8 cellular contexts compared by ENCODE assay signal in the genomic region with DNA sequence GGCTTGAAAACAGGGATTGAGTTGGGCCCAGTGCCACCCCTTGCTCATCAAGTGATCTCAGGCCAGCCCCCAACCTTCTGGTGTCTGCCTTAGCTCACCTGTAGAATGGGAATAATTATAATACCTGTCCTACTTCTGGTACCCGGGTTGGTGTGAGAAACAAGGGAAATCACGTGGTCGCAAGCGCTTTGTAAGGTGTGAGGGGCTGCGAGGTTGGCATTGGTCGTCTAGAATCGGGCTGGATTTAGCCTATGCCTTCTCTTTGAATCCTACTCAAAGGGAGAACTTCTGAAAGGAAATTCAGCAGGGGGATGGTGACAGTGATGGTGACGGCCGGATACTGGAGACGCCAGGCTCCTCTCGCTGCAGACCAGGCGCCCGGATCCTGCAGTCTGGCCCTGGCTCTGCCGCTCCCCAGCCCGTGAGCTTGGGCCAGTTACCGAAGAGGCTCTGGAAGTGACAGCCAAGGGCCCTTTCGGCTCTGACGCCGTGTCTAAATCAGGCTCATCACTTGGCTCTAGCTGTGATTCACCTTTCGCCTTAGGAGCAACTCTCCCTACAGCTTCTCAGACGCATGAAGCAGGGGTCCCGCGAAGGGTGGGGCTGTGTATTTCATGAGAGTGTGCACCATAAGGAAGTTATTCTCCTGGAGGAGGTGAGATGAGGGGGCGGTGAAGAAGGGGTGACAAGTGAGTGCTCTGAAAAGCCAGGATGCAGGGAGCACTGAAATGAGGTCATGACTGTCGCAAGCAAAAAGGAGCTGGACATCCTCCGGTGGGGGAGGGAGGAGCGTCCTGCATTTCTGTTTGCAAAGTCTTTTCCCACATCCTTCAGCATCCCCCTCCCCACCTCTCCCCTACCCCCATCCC. TPM values are rescaled to one million over a fixed set of nuclear protein-coding genes. Genes with fewer than 3 reads are reported as not detected.
A peak's percentile ranks its signal among the peaks of the same experiment; 100 is the strongest.
DNase-seq lines count a peak whose midpoint lies in the region; ATAC-seq, FAIRE-seq and TF ChIP-seq lines count a peak whose summit lies in the region.

No MANE protein-coding gene starts in this region.

- DNase-seq in IMR-90 (peak; percentile 81), MCF 10A (ENCODE audit: unreplicated experiment) (no peak), left lobe of liver (ENCODE audit: low spot score) (no peak), dermis blood vessel endothelial cell (no peak), RCC 7860 (ENCODE audit: low spot score) (no peak)
- DNase-seq in effector CD4-positive, alpha-beta T cell = no peak

- no peaks in the 10 kb centered on the region for H3K9me3 ChIP-seq in IMR-90 (ENCODE audit: control insufficient read depth, insufficient read depth, low read length)
- H3K9me3 ChIP-seq in subcutaneous abdominal adipose tissue (ENCODE audit: control insufficient read depth in 5 of 5, low read length in 5 of 5) = no peaks in the 10 kb centered on the region

- peak overlapping the region; percentile 71; the same call in 2 of the 3 replicates for H2BK15ac ChIP-seq in IMR-90 (ENCODE audit: low read depth, low read length)

- H3K36me3 ChIP-seq in IMR-90 (ENCODE audit: control insufficient read depth, insufficient read depth, low read length) (no peaks in the 10 kb centered on the region), subcutaneous abdominal adipose tissue (ENCODE audit: control insufficient read depth in 5 of 5, insufficient read depth in 5 of 5, low read length in 5 of 5) (no peaks in the 10 kb centered on the region)

- TF ChIP-seq CTCF in IMR-90 (conservative IDR thresholded peaks at IDR 0.05; ENCODE audit: low read depth, low read length) = no peak
- no peak for TF ChIP-seq CTCF in MCF 10A (IDR thresholded peaks at IDR 0.05; ENCODE audit: unreplicated experiment)

- peaks cover 12% of the 10 kb centered on the region for H3K27me3 Mint-ChIP-seq in MCF 10A (ENCODE audit: insufficient read depth, unreplicated experiment)

- H3K9me3 Mint-ChIP-seq in MCF 10A (ENCODE audit: unreplicated experiment) = no peaks in the 10 kb centered on the region

- H3K9ac ChIP-seq in IMR-90 (ENCODE audit: low read depth, low read length) = peak overlapping the region; percentile 10; the same call in 1 of the 2 replicates
- H3K9ac ChIP-seq in subcutaneous abdominal adipose tissue (ENCODE audit: low read length in 5 of 5) = no peak overlapping the region

- H3K4me1 ChIP-seq in IMR-90 (ENCODE audit: control insufficient read depth, insufficient read depth, low read length) (peaks cover 7% of the 10 kb centered on the region; the same call in 1 of the 2 replicates), subcutaneous abdominal adipose tissue (ENCODE audit: control insufficient read depth in 5 of 5, insufficient read depth in 5 of 5, low read length in 5 of 5) (peaks cover 7 to 37% (median 32%) of the 10 kb centered on the region in 5 donors)

- H2AK5ac ChIP-seq in IMR-90 (ENCODE audit: low read depth, low read length) = peak overlapping the region; percentile 70

- no peak overlapping the region for H3K14ac ChIP-seq in IMR-90 (replicated peaks; ENCODE audit: low read depth, low read length)

- no peak overlapping the region; the same call in 1 of the 2 replicates for H3K23ac ChIP-seq in IMR-90 (ENCODE audit: low read depth, low read length)

- peak overlapping the region; percentile 79 for H3K4me3 Mint-ChIP-seq in MCF 10A (ENCODE audit: unreplicated experiment)

- H2BK5ac ChIP-seq in IMR-90 (ENCODE audit: low read depth, low read length, poor library complexity, severe bottlenecking) = peak overlapping the region; percentile 9

- no peaks in the 10 kb centered on the region for H3K27me3 ChIP-seq in IMR-90 (ENCODE audit: control insufficient read depth, insufficient read depth, low read length)
- H3K27me3 ChIP-seq in subcutaneous abdominal adipose tissue (ENCODE audit: control insufficient read depth in 5 of 5, insufficient read depth in 4 of 5, low read length in 5 of 5) = peaks cover 12 to 29% (median 20%) of the 10 kb centered on the region in 5 donors

- H3K27ac ChIP-seq in IMR-90 (ENCODE audit: insufficient read depth, low read length) (peak overlapping the region; percentile 46), subcutaneous abdominal adipose tissue (ENCODE audit: low read depth, low read length) (peak overlapping the region; percentile 34)

- 14% methylated on average over 1 of the region's 27 CpGs; no CpG with 5 or more reads in 1 of the 2 experiments for WGBS in IMR-90 (ENCODE audit: extremely low coverage in 2 of 2, insufficient read length in 1 of 2), 2 experiments

- peak overlapping the region; percentile 63 for H2AFZ ChIP-seq in IMR-90 (replicated peaks; ENCODE audit: low read length, poor library complexity)

- peak overlapping the region; percentile 34 for H3K4me2 ChIP-seq in IMR-90 (ENCODE audit: low read depth, low read length)

- no TSS peak for BruUV-seq in IMR-90 (replicated peaks; lab: Mats Ljungman, UMichigan)
- no TSS peak for BruUV-seq in MCF 10A (replicated peaks; lab: Mats Ljungman, UMichigan)

- ATAC-seq in IMR-90 (ENCODE audit: low read depth) (peak; percentile 7), left lobe of liver (peak; percentile 26), GM18502 (IDR thresholded peaks at IDR 0.05; ENCODE audit: poor library complexity, unreplicated experiment) (no peak)

- 0 out of 2 replicates have a peak, but pooled peaks cover 3% of the 10 kb centered on the region for H4K20me1 ChIP-seq in IMR-90 (ENCODE audit: insufficient read depth, low read length)

- H3K4me1 Mint-ChIP-seq in MCF 10A (ENCODE audit: insufficient read depth, unreplicated experiment) = peaks cover 35% of the 10 kb centered on the region

- 0 out of 2 replicates have a peak, but pooled peaks cover 3% of the 10 kb centered on the region for H3K9me1 ChIP-seq in IMR-90 (ENCODE audit: insufficient read depth, low read length)

- peaks cover 3 to 9% of the 10 kb centered on the region in 2 experiments; a peak in 2 of 4 replicates for H3K79me1 ChIP-seq in IMR-90 (ENCODE audit: low read depth in 1 of 2, low read length in 2 of 2)

- TF ChIP-seq POLR2A in IMR-90 (IDR thresholded peaks at IDR 0.05; ENCODE audit: low read depth, low read length) = no peak

- dilution Hi-C loops in IMR-90 (cut with HindIII; ENCODE audit: low sequenced_read_pairs, unreplicated experiment) = no loop called here

- no peak overlapping the region for H3K56ac ChIP-seq in IMR-90 (ENCODE audit: extremely low read depth, insufficient read depth, low read length)

- peak overlapping the region; percentile 49 for H3K4ac ChIP-seq in IMR-90 (ENCODE audit: low read depth, low read length)

- H3K4me3 ChIP-seq in IMR-90 (ENCODE audit: insufficient read depth, low read depth, low read length) = no peak overlapping the region
- H3K4me3 ChIP-seq in subcutaneous abdominal adipose tissue (ENCODE audit: low read depth in 1 of 5, low read length in 5 of 5) = peak overlapping the region in 4 of 5 donors; percentile 36 to 48 (median 44)

- H2BK20ac ChIP-seq in IMR-90 (ENCODE audit: low read depth, low read length) = peak overlapping the region; percentile 84

- peak overlapping the region; percentile 15 to 18; a peak in 1 of 4 replicates for H4K8ac ChIP-seq in IMR-90 (ENCODE audit: low read depth in 2 of 2, low read length in 2 of 2)

- no peak overlapping the region; the same call in 1 of the 2 replicates for H4K5ac ChIP-seq in IMR-90 (ENCODE audit: low read depth, low read length)

- peak overlapping the region; percentile 62 for H2BK120ac ChIP-seq in IMR-90 (ENCODE audit: low read depth, low read length)

- FAIRE-seq in RCC 7860 (lab: Jason Lieb, UNC) = no peak

- intact Hi-C loops in IMR-90 (cut with micrococcal nuclease) (no loop called here), MCF 10A (cut with micrococcal nuclease) (loop anchor here (5.0 kb wide), 4 partner anchors 111 to 449 kb away; no protein-coding TSS in a partner anchor)

- no peaks in the 10 kb centered on the region for H3K36me3 Mint-ChIP-seq in MCF 10A (ENCODE audit: insufficient read depth, unreplicated experiment)

- no peak for TF ChIP-seq RAD21 in IMR-90 (IDR thresholded peaks at IDR 0.05; ENCODE audit: low read length)

- H3K27ac Mint-ChIP-seq in MCF 10A (ENCODE audit: low read depth, unreplicated experiment) = peak overlapping the region; percentile 90

- CTCF ChIA-PET in IMR-90 (lab: Yijun Ruan, JAX) = interaction anchor here (0.7 to 1.0 kb wide), 2 partner anchors 14 to 18 kb away, joined by 3 to 5 read pairs; no protein-coding TSS in a partner anchor
- CTCF ChIA-PET in MCF 10A (lab: Yijun Ruan, JAX) = interaction anchor here (0.6 to 1.3 kb wide), 4 partner anchors 20 to 512 kb away, joined by 3 to 5 read pairs (median 3); no protein-coding TSS in a partner anchor

- H4K91ac ChIP-seq in IMR-90 (ENCODE audit: insufficient read depth, low read depth, low read length) = peak overlapping the region; percentile 11; the same call in 1 of the 2 replicates

- H2AK9ac ChIP-seq in IMR-90 (replicated peaks; ENCODE audit: low read depth, low read length, poor library complexity) = peak overlapping the region; percentile 44

- peak overlapping the region; percentile 23; the same call in 1 of the 2 replicates for H3K18ac ChIP-seq in IMR-90 (ENCODE audit: low read depth, low read length)

- POLR2A ChIA-PET in IMR-90 (lab: Charles Lee; ENCODE audit: unreplicated experiment) = no interaction called here
- POLR2A ChIA-PET in MCF 10A (lab: Yijun Ruan, JAX) = interaction anchor here (0.6 to 2.1 kb wide), 9 partner anchors 9 to 856 kb away, joined by 3 to 8 read pairs (median 5); no protein-coding TSS in a partner anchor

- in situ Hi-C loops in IMR-90 (cut with MboI; ENCODE audit: low sequenced_read_pairs) = loop anchor here (10.0 kb wide), 1 partner anchor 114 kb away; no protein-coding TSS in a partner anchor

TF ChIP-seq in IMR-90, 13 proteins besides CTCF, POLR2A, EP300 and RAD21:
- TF ChIP-seq NFE2L2 (IDR thresholded peaks at IDR 0.05; ENCODE audit: low read depth, low read length) (no peak), MAFK (IDR thresholded peaks at IDR 0.05; ENCODE audit: low read depth, low read length) (no peak), CEBPB (IDR thresholded peaks at IDR 0.05; ENCODE audit: low read depth, low read length) (0 out of 2 replicates have a peak, but pooled peaks have one; percentile 0), SMC3 (IDR thresholded peaks at IDR 0.05; ENCODE audit: low read depth, low read length) (no peak)

RNA-seq across cellular contexts. Expression of gene CREB5, which starts 4.0 kb away (rescaled TPM):
- total RNA-seq in IMR-90 (2012; rRNA removed) = 7.3 and 11.1 TPM in 2 replicates
- 13.1 and 17.9 TPM in 2 replicates for polyA plus RNA-seq in IMR-90 (2012; rRNA removed)
- 8.1 and 23.7 TPM in 2 replicates for polyA plus RNA-seq in IMR-90 (2012; cell fraction: cytosol; rRNA removed)
- 66.8 and 78.4 TPM in 2 replicates for polyA plus RNA-seq in IMR-90 (2012; cell fraction: nucleus; rRNA removed; ENCODE audit: low replicate concordance)
- 30.0 and 40.5 TPM in 2 replicates for total RNA-seq in MCF 10A (2022)
- 0.53 TPM for total RNA-seq in left lobe of liver
- 1.5 and 4.1 TPM in 2 replicates for total RNA-seq in dermis blood vessel endothelial cell
